ENCODE assay signal across 19 cellular contexts in the genomic region with DNA sequence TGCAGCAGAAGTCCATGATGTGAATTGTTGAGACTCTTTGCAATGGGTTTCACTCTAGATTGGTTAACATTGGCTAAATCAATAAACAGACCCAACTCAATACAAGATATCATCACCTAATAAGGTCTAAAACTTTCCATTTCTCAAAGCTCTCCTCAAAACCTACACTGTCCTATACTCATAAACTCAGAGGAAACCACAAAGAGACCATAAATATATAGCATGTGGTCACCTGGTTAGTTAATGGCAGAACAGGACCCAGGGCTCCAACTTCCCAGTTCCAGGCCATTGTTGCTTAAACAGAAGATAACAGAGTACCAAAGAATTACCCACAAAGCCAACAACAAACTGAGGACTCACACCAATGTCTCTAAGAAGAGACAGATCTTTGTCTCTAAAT. TPM values are rescaled to one million over a fixed set of nuclear protein-coding genes. Genes with fewer than 3 reads are reported as not detected.
DNase-seq lines count a peak whose midpoint lies in the region; ATAC-seq, FAIRE-seq and TF ChIP-seq lines count a peak whose summit lies in the region.
"Had no signal": no experiment of that assay in that cellular context is flagged by ENCODE, and none has a peak within 500 bp of the region (broad histone marks: within the 10 kb centered on the region; RNA-seq: fewer than 3 reads in every experiment).

No MANE protein-coding gene starts in this region.

- no peak overlapping the region for H3K4me3 ChIP-seq in GM12878
- H3K4me3 ChIP-seq: left lung, SK-N-MC, transverse colon had no signal

- no peaks in the 10 kb centered on the region for H3K79me2 ChIP-seq in GM12878 (ENCODE audit: control insufficient read depth, insufficient read depth, low read length)

- H3K9me3 ChIP-seq in GM12878 (replicated peaks; ENCODE audit: control insufficient read depth, insufficient read depth, low read length): no peaks in the 10 kb centered on the region
- H3K9me3 ChIP-seq: left lung, transverse colon had no signal

- H3K36me3 Mint-ChIP-seq in chondrocyte (ENCODE audit: low read depth) (peaks cover 5% of the 10 kb centered on the region), type B pancreatic cell (peaks cover 35% of the 10 kb centered on the region)

- DNase-seq in GM12878 (ENCODE audit: low read depth, low spot score): no peak
- DNase-seq in left lobe of liver (ENCODE audit: low spot score): no peak
- DNase-seq in chondrocyte (ENCODE audit: low spot score): no peak
- DNase-seq in type B pancreatic cell (ENCODE audit: extremely low spot score, unreplicated experiment): no peak
- DNase-seq: activated CD4-positive, alpha-beta T cell treated with anti-CD3 and anti-CD28 coated beads, Interleukin-2, amount 50 U/mL, for 4 hours; central memory CD4-positive, alpha-beta T cell; DMS153; effector memory CD8-positive, alpha-beta T cell; hypothalamus; left lung; NCI-H1694; NCI-H446 treated with DMSO at 0.1 percent for 48 hours; transverse colon had no signal

- no peak overlapping the region for H2AFZ ChIP-seq in GM12878 (ENCODE audit: control insufficient read depth, low read depth, low read length)

- no peak overlapping the region for H3K27ac ChIP-seq in GM12878 (ENCODE audit: control insufficient read depth, insufficient read depth)
- H3K27ac ChIP-seq: left lung, SK-N-MC, transverse colon had no signal

- in situ Hi-C loops in GM12878 (cut with MboI): no loop called here

- BruUV-seq in GM12878 (replicated peaks; lab: Mats Ljungman, UMichigan): no TSS peak

- SMC1A ChIA-PET in GM12878 (lab: Charles Lee; ENCODE audit: uncharacterized antibody, unreplicated experiment): interaction anchor here (0.8 to 2.9 kb wide), 8 partner anchors 9 to 324 kb away, joined by 3 to 12 read pairs (median 4); a partner anchor contains a TSS

- no peaks in the 10 kb centered on the region for H3K27me3 ChIP-seq in GM12878 (replicated peaks in 1 of 2; ENCODE audit: control insufficient read depth in 2 of 2, insufficient read depth in 2 of 2, low read length in 1 of 2)
- H3K27me3 ChIP-seq: left lung, transverse colon had no signal

- CTCF ChIA-PET in GM12878 (lab: Yijun Ruan, JAX): interaction anchor here (0.8 to 2.6 kb wide), 7 partner anchors 8 to 362 kb away, joined by 3 to 13 read pairs (median 6); a partner anchor contains a TSS

- H3K4me1 ChIP-seq in GM12878 (ENCODE audit: control insufficient read depth, insufficient read depth, low read length): peaks cover 4% of the 10 kb centered on the region; the same call in 1 of the 2 replicates
- H3K4me1 ChIP-seq: left lung had no signal

- peaks cover 13% of the 10 kb centered on the region for H3K4me1 Mint-ChIP-seq in chondrocyte (ENCODE audit: low read depth)
- H3K4me1 Mint-ChIP-seq in type B pancreatic cell (ENCODE audit: unreplicated experiment): peaks cover 9% of the 10 kb centered on the region

- no peak for TF ChIP-seq RAD21 in GM12878 (IDR thresholded peaks at IDR 0.05; ENCODE audit: insufficient read depth, low read depth, low read length)

- H4K20me1 ChIP-seq in GM12878 (ENCODE audit: control insufficient read depth, insufficient read depth): no peaks in the 10 kb centered on the region

- RAD21 ChIA-PET in GM12878 (lab: Charles Lee; ENCODE audit: unreplicated experiment): interaction anchor here (1.6 to 1.8 kb wide), 2 partner anchors 9 to 50 kb away, joined by 3 to 10 read pairs; no protein-coding TSS in a partner anchor

- POLR2A ChIA-PET in GM12878 (lab: Charles Lee): interaction anchor here (0.5 kb wide), 1 partner anchor 12 kb away, joined by 3 read pairs; no protein-coding TSS in a partner anchor

- intact Hi-C loops in GM12878 (cut with micrococcal nuclease; ENCODE audit: unreplicated experiment): no loop called here

- no peak for FAIRE-seq in GM12878 (lab: Jason Lieb, UNC)
- FAIRE-seq: TTC549 had no signal

- no peak for TF ChIP-seq EP300 in GM12878 (IDR thresholded peaks at IDR 0.05; ENCODE audit: borderline replicate concordance in 1 of 2, control insufficient read depth in 1 of 2, low read depth in 2 of 2, low read length in 2 of 2)

- peak; percentile 77 for ATAC-seq in GM19397 (IDR thresholded peaks at IDR 0.05; ENCODE audit: unreplicated experiment)
- peak; percentile 43 for ATAC-seq in HG02610 (IDR thresholded peaks at IDR 0.05; ENCODE audit: unreplicated experiment)
- ATAC-seq in HG03460 (IDR thresholded peaks at IDR 0.05; ENCODE audit: unreplicated experiment): peak; percentile 88
- peak; percentile 84 for ATAC-seq in GM12878
- no peak for ATAC-seq in left lobe of liver
- no peak for ATAC-seq in HG03045 (IDR thresholded peaks at IDR 0.05; ENCODE audit: unreplicated experiment)
- ATAC-seq: effector memory CD8-positive, alpha-beta T cell; left lung had no signal

- no peak overlapping the region for H3K9ac ChIP-seq in GM12878 (ENCODE audit: control insufficient read depth, insufficient read depth, low read length)

- TF ChIP-seq CTCF in GM12878 (IDR thresholded peaks at IDR 0.05 in 2 of 3, conservative IDR thresholded peaks at IDR 0.05 in 1 of 3; ENCODE audit: control insufficient read depth in 2 of 3, extremely low read depth in 1 of 3, insufficient read depth in 1 of 3, low read depth in 3 of 3, low read length in 3 of 3): no peak
- TF ChIP-seq CTCF in chondrocyte (IDR thresholded peaks at IDR 0.05): no peak
- TF ChIP-seq CTCF in type B pancreatic cell (conservative IDR thresholded peaks at IDR 0.05): no peak

- no peak for TF ChIP-seq POLR2A in GM12878 (IDR thresholded peaks at IDR 0.05; ENCODE audit: low read depth, low read length)

- H3K9me3 Mint-ChIP-seq in chondrocyte (ENCODE audit: low read depth): no peaks in the 10 kb centered on the region
- H3K9me3 Mint-ChIP-seq in type B pancreatic cell: peaks cover 3% of the 10 kb centered on the region
- H3K9me3 Mint-ChIP-seq: effector memory CD8-positive, alpha-beta T cell had no signal

- H3K27me3 Mint-ChIP-seq in chondrocyte (ENCODE audit: low read depth): no peaks in the 10 kb centered on the region
- no peaks in the 10 kb centered on the region for H3K27me3 Mint-ChIP-seq in type B pancreatic cell
- H3K27me3 Mint-ChIP-seq: effector memory CD8-positive, alpha-beta T cell had no signal

- H3K4me3 Mint-ChIP-seq in chondrocyte (ENCODE audit: unreplicated experiment) (no peak overlapping the region), type B pancreatic cell (no peak overlapping the region)
- H3K4me3 Mint-ChIP-seq: effector memory CD8-positive, alpha-beta T cell had no signal

- H3K4me2 ChIP-seq in GM12878 (ENCODE audit: control insufficient read depth, insufficient read depth): no peak overlapping the region

- no peak overlapping the region for H3K27ac Mint-ChIP-seq in chondrocyte (ENCODE audit: unreplicated experiment)
- no peak overlapping the region for H3K27ac Mint-ChIP-seq in type B pancreatic cell
- H3K27ac Mint-ChIP-seq: effector memory CD8-positive, alpha-beta T cell had no signal

- H3K36me3 ChIP-seq in GM12878 (ENCODE audit: control insufficient read depth in 2 of 2, insufficient read depth in 2 of 2, low read length in 1 of 2): 0 out of 4 replicates have a peak, but pooled peaks cover 0 to 6% of the 10 kb centered on the region in 2 experiments

TF ChIP-seq in GM12878, 131 proteins besides CTCF, POLR2A, EP300 and RAD21 (continues in another document):
- no peak for TF ChIP-seq BCL11A (IDR thresholded peaks at IDR 0.05; ENCODE audit: low read depth, low read length)
- no peak for TF ChIP-seq NFYA (IDR thresholded peaks at IDR 0.05; ENCODE audit: borderline replicate concordance, low read depth, low read length)

RNA-seq across cellular contexts. Expression of a gene that starts 12.0 kb away (rescaled TPM):
- 11.7 and 13.4 TPM in 2 replicates for total RNA-seq in GM12878 (2013; cell fraction: nucleolus; rRNA removed)
- 8.8 and 10.5 TPM in 2 replicates for total RNA-seq in GM12878 (2014; rRNA removed)
- total RNA-seq in GM12878 (2014; rRNA removed; fragmentation: Illumina TruSeq; extraction: Trizol): 9.1 and 9.3 TPM in 2 replicates
- 9.6 and 9.9 TPM in 2 replicates for total RNA-seq in GM12878 (2021)
- 4.7 TPM for polyA plus RNA-seq in GM12878 (2011; ENCODE audit: low read depth)
- 9.4 and 10.1 TPM in 2 replicates for polyA plus RNA-seq in GM12878 (2011; rRNA removed)
- 6.0 TPM in 2 replicates for polyA plus RNA-seq in GM12878 (2011; cell fraction: cytosol; rRNA removed)
- 4.2 and 5.4 TPM in 2 replicates for polyA plus RNA-seq in GM12878 (2011; cell fraction: nucleus; rRNA removed)
- 5.4 TPM in 2 replicates for polyA plus RNA-seq in GM12878 (2012)
- polyA plus RNA-seq in GM12878 (2014; fragmentation: Illumina TruSeq; extraction: Trizol): 8.2 and 10.9 TPM in 2 replicates
- 10 to 100 TPM; 15.8 to 17.0 TPM for polyA plus RNA-seq in GM12878 (2014; fragmentation: Nextera tagmentation; extraction: Ambion mirVana)
- 9.4 and 9.7 TPM in 2 replicates for polyA plus RNA-seq in GM12878 (2014; rRNA removed)
- 10 to 100 TPM; 10.2 to 15.7 TPM for polyA plus RNA-seq in GM12878 (2016; fragmentation: Nextera tagmentation; extraction: Ambion mirVana)
- polyA minus RNA-seq in GM12878 (2011; rRNA and poly(A)+ RNA removed): 7.9 and 8.6 TPM in 2 replicates
- 2.3 and 4.6 TPM in 2 replicates for polyA minus RNA-seq in GM12878 (2011; cell fraction: cytosol; rRNA and poly(A)+ RNA removed)
- polyA minus RNA-seq in GM12878 (2011; cell fraction: nucleus; rRNA and poly(A)+ RNA removed): 4.2 and 6.6 TPM in 2 replicates
- 6.3 TPM for total RNA-seq in left lobe of liver
- total RNA-seq in chondrocyte: 3.5 to 6.0 TPM (median 3.7 TPM) in 3 replicates
- 7.1 and 8.6 TPM in 2 replicates for total RNA-seq in type B pancreatic cell (ENCODE audit: low replicate concordance)

RNA-seq across cellular contexts. Expression of a gene that starts 12.1 kb away (rescaled TPM):
- total RNA-seq in GM12878 (2013; cell fraction: nucleolus; rRNA removed): 26.1 and 28.1 TPM in 2 replicates
- total RNA-seq in GM12878 (2014; rRNA removed) (14.5 and 17.7 TPM in 2 replicates), GM12878 (2014; rRNA removed; fragmentation: Illumina TruSeq; extraction: Trizol) (22.2 and 23.5 TPM in 2 replicates), GM12878 (2021) (13.5 and 15.8 TPM in 2 replicates), left lobe of liver (6.0 TPM), chondrocyte (8.6 to 12.5 TPM (median 9.7 TPM) in 3 replicates), type B pancreatic cell (ENCODE audit: low replicate concordance) (18.3 and 19.8 TPM in 2 replicates)
- polyA plus RNA-seq in GM12878 (2011; ENCODE audit: low read depth): 8.8 TPM
- polyA plus RNA-seq in GM12878 (2011; rRNA removed) (14.6 and 16.0 TPM in 2 replicates), GM12878 (2014; fragmentation: Illumina TruSeq; extraction: Trizol) (19.7 and 22.5 TPM in 2 replicates), GM12878 (2014; fragmentation: Nextera tagmentation; extraction: Ambion mirVana) (10 to 100 TPM; 11.9 to 15.1 TPM), GM12878 (2014; rRNA removed) (11.9 and 15.1 TPM in 2 replicates), GM12878 (2016; fragmentation: Nextera tagmentation; extraction: Ambion mirVana) (10 to 100 TPM; 19.5 to 21.1 TPM)
- 6.8 and 7.1 TPM in 2 replicates for polyA plus RNA-seq in GM12878 (2011; cell fraction: cytosol; rRNA removed)
- 6.9 and 7.2 TPM in 2 replicates for polyA plus RNA-seq in GM12878 (2011; cell fraction: nucleus; rRNA removed)
- 7.6 and 8.1 TPM in 2 replicates for polyA plus RNA-seq in GM12878 (2012)
- polyA minus RNA-seq in GM12878 (2011; rRNA and poly(A)+ RNA removed): 10.2 and 15.4 TPM in 2 replicates
- 4.9 and 5.7 TPM in 2 replicates for polyA minus RNA-seq in GM12878 (2011; cell fraction: cytosol; rRNA and poly(A)+ RNA removed)
- 5.8 and 10.7 TPM in 2 replicates for polyA minus RNA-seq in GM12878 (2011; cell fraction: nucleus; rRNA and poly(A)+ RNA removed)

Comparison
In these comparisons a context has a peak if more than half of its experiments do, and no peak if none do; other contexts are left out.
1. ATAC-seq: peak in GM19397 (single experiment), HG02610 (single experiment), HG03460 (single experiment) and GM12878 (single experiment); none in left lobe of liver (single experiment) and HG03045 (single experiment).